In genomic region chr15:82047493-82048446, GRCh38 we compare ENCODE assay signal across 8 cellular contexts. TPM values are rescaled to one million over a fixed set of nuclear protein-coding genes. Genes with fewer than 3 reads are reported as not detected.
DNase-seq lines count a peak whose midpoint lies in the region; ATAC-seq, FAIRE-seq and TF ChIP-seq lines count a peak whose summit lies in the region.

No MANE protein-coding gene starts in this region.

- dilution Hi-C loops in keratinocyte (cut with MboI; ENCODE audit: extremely low pct_ligation_motif_present, low sequenced_read_pairs): no loop called here

- H3K4me3 ChIP-seq in K562 (peak overlapping the region; percentile 86), keratinocyte (ENCODE audit: control insufficient read depth in 2 of 3, extremely low read depth in 1 of 3, insufficient read depth in 2 of 3, low read depth in 1 of 3, low read length in 3 of 3) (peak overlapping the region; percentile 39 to 61 (median 55))

- no TSS peak for BruUV-seq in K562 (replicated peaks; lab: Mats Ljungman, UMichigan)

- TF ChIP-seq POLR2A in K562 (conservative IDR thresholded peaks at IDR 0.05): no peak

- H3K27me3 ChIP-seq in K562 (ENCODE audit: control insufficient read depth in 2 of 2, insufficient read depth in 2 of 2, low read length in 2 of 2) (no peaks in the 10 kb centered on the region), keratinocyte (ENCODE audit: control insufficient read depth, extremely low read depth, insufficient read depth, low read length) (peaks cover 37% of the 10 kb centered on the region)

- H3K27me3 Mint-ChIP-seq in stimulated activated memory B cell treated with anti-CD40 and anti-IgM and Interleukin-4, amounts not matched to agents 10 μg/mL and 1 μg/mL and 100 μg/mL, for 72 hours: peaks cover 64% of the 10 kb centered on the region

- H3K4me1 ChIP-seq in K562 (replicated peaks in 1 of 2; ENCODE audit: control insufficient read depth in 2 of 2, insufficient read depth in 2 of 2, low read length in 2 of 2) (peaks cover 2 to 43% of the 10 kb centered on the region in 2 experiments; a peak in 3 of 5 replicates), keratinocyte (ENCODE audit: control insufficient read depth, extremely low read depth, insufficient read depth, low read length) (peaks cover 10% of the 10 kb centered on the region)

- in situ Hi-C loops in K562 (cut with MboI): no loop called here

- H3K9me3 Mint-ChIP-seq in stimulated activated memory B cell treated with anti-CD40 and anti-IgM and Interleukin-4, amounts not matched to agents 10 μg/mL and 1 μg/mL and 100 μg/mL, for 72 hours: peaks cover 2% of the 10 kb centered on the region

- DNase-seq in HT-29 (ENCODE audit: low spot score) (peak; percentile 12), K562 (ENCODE audit: extremely low read depth in 1 of 4, low spot score in 3 of 4) (no peak), keratinocyte (ENCODE audit: low read depth, low spot score) (no peak), RCC 7860 (ENCODE audit: low spot score) (no peak)

- peaks cover 5% of the 10 kb centered on the region for H3K36me3 Mint-ChIP-seq in stimulated activated memory B cell treated with anti-CD40 and anti-IgM and Interleukin-4, amounts not matched to agents 10 μg/mL and 1 μg/mL and 100 μg/mL, for 72 hours

- no peak for TF ChIP-seq RAD21 in K562 (CRISPR knock-in tag; conservative IDR thresholded peaks at IDR 0.05 in 1 of 2, IDR thresholded peaks at IDR 0.05 in 1 of 2)

- no peak overlapping the region for H3K27ac Mint-ChIP-seq in stimulated activated memory B cell treated with anti-CD40 and anti-IgM and Interleukin-4, amounts not matched to agents 10 μg/mL and 1 μg/mL and 100 μg/mL, for 72 hours

- WGBS in K562 (ENCODE audit: insufficient coverage, low coverage, missing lambda C conversion rate): 60% methylated on average over 46 of the region's 50 CpGs

- H3K4me1 Mint-ChIP-seq in stimulated activated memory B cell treated with anti-CD40 and anti-IgM and Interleukin-4, amounts not matched to agents 10 μg/mL and 1 μg/mL and 100 μg/mL, for 72 hours: peaks cover 19% of the 10 kb centered on the region

- no peak overlapping the region for H3K27ac ChIP-seq in K562 (ENCODE audit: extremely low read depth, low read depth, low read length)
- no peak overlapping the region for H3K27ac ChIP-seq in keratinocyte (ENCODE audit: control insufficient read depth, insufficient read depth, low read length)

- intact Hi-C loops in K562 (cut with micrococcal nuclease): loop anchor here (1.0 to 5.0 kb wide), 2 partner anchors 235 to 567 kb away; no protein-coding TSS in a partner anchor

- POLR2A ChIA-PET in K562 (lab: Yijun Ruan, JAX): interaction anchor here (0.6 kb wide), 1 partner anchor 121 kb away, joined by 3 read pairs; no protein-coding TSS in a partner anchor

- H3K9me1 ChIP-seq in K562 (ENCODE audit: control insufficient read depth, insufficient read depth, low read length): no peaks in the 10 kb centered on the region
- H3K9me1 ChIP-seq in keratinocyte (ENCODE audit: control insufficient read depth, extremely low read depth, insufficient read depth, low read length): peaks cover 2% of the 10 kb centered on the region

- 0 out of 2 replicates have a peak, but pooled peaks cover 5% of the 10 kb centered on the region for H3K9me3 ChIP-seq in K562 (replicated peaks; ENCODE audit: control insufficient read depth, insufficient read depth, low read depth, low read length)
- no peaks in the 10 kb centered on the region for H3K9me3 ChIP-seq in keratinocyte (ENCODE audit: control insufficient read depth, low read depth, low read length)

- H3K9ac ChIP-seq in K562 (ENCODE audit: insufficient read depth in 1 of 2, low read depth in 2 of 2, low read length in 2 of 2) (peak overlapping the region; percentile 45 to 86; a peak in 3 of 4 replicates), keratinocyte (ENCODE audit: control insufficient read depth, extremely low read depth, insufficient read depth, low read length) (no peak overlapping the region)

- TF ChIP-seq CTCF in K562 (IDR thresholded peaks at IDR 0.05 in 2 of 3, conservative IDR thresholded peaks at IDR 0.05 in 1 of 3; ENCODE audit: insufficient read depth in 2 of 3, low read depth in 1 of 3, low read length in 3 of 3) (0 out of 6 replicates have a peak, but pooled peaks of 1 of the 3 experiments have one; percentile 6), keratinocyte (optimal IDR thresholded peaks at IDR 0.05 in 1 of 3, IDR thresholded peaks at IDR 0.05 in 1 of 3, conservative IDR thresholded peaks at IDR 0.05 in 1 of 3; ENCODE audit: extremely low read depth in 1 of 3, insufficient read depth in 2 of 3, low read length in 3 of 3) (no peak)

- H3K4me2 ChIP-seq in K562 (ENCODE audit: insufficient read depth, low read length) (peak overlapping the region; percentile 66), keratinocyte (ENCODE audit: control insufficient read depth, extremely low read depth, insufficient read depth, low read depth, low read length) (peak overlapping the region; percentile 77)

- H4K20me1 ChIP-seq in K562 (replicated peaks; ENCODE audit: control insufficient read depth, insufficient read depth, low read length): no peaks in the 10 kb centered on the region
- no peaks in the 10 kb centered on the region for H4K20me1 ChIP-seq in keratinocyte (ENCODE audit: control insufficient read depth, extremely low read depth, insufficient read depth, low read length)

- TF ChIP-seq EP300 in K562 (IDR thresholded peaks at IDR 0.05; ENCODE audit: low read length): no peak

- H3K36me3 ChIP-seq in K562 (ENCODE audit: control insufficient read depth, insufficient read depth, low read length) (peaks cover 16% of the 10 kb centered on the region; the same call in 1 of the 3 replicates), keratinocyte (ENCODE audit: control insufficient read depth in 2 of 2, extremely low read depth in 1 of 2, insufficient read depth in 2 of 2, low read length in 2 of 2) (no peaks in the 10 kb centered on the region)

- CTCF ChIA-PET in K562 (lab: Yijun Ruan, JAX; ENCODE audit: low intra/inter-chr PET ratio): interaction anchor here (1.3 to 1.4 kb wide), 2 partner anchors 126 to 567 kb away, joined by 5 to 7 read pairs; no protein-coding TSS in a partner anchor

- H3K79me2 ChIP-seq in K562 (ENCODE audit: control insufficient read depth, insufficient read depth, low read length): peaks cover 29% of the 10 kb centered on the region
- H3K79me2 ChIP-seq in keratinocyte (ENCODE audit: control insufficient read depth, insufficient read depth, low read length): no peaks in the 10 kb centered on the region

- ATAC-seq in GM18519 (IDR thresholded peaks at IDR 0.05; ENCODE audit: low FRiP score, unreplicated experiment) (peak; percentile 0), K562 (no peak), GM19395 (IDR thresholded peaks at IDR 0.05; ENCODE audit: unreplicated experiment) (no peak)
- no peak for ATAC-seq in stimulated activated memory B cell treated with anti-CD40 and anti-IgM and Interleukin-4, amounts not matched to agents 10 μg/mL and 1 μg/mL and 100 μg/mL, for 72 hours
- ATAC-seq in activated CD4-positive, CD25-positive, alpha-beta regulatory T cell treated with anti-CD3 and anti-CD28 coated beads, Interleukin-2, amount 50 U/mL, for 24 hours: no peak

- H2AFZ ChIP-seq in K562 (ENCODE audit: low read depth, low read length) (peak overlapping the region; percentile 93), keratinocyte (ENCODE audit: control insufficient read depth, low read length) (peak overlapping the region; percentile 49)

- peak overlapping the region; percentile 76 for H3K4me3 Mint-ChIP-seq in stimulated activated memory B cell treated with anti-CD40 and anti-IgM and Interleukin-4, amounts not matched to agents 10 μg/mL and 1 μg/mL and 100 μg/mL, for 72 hours

- FAIRE-seq in K562 (lab: Jason Lieb, UNC) (peak; percentile 15), keratinocyte (lab: Jason Lieb, UNC) (no peak), RCC 7860 (lab: Jason Lieb, UNC) (no peak)

RNA-seq across cellular contexts. Expression of gene MEX3B, which starts 2.0 kb away (rescaled TPM):
- 0.92 and 1.7 TPM in 2 replicates for total RNA-seq in HT-29 (2014; rRNA removed; shearing (Covaris generic))
- 8.7 and 10.8 TPM in 2 replicates for total RNA-seq in K562 (2011; cell fraction: chromatin; rRNA removed; ENCODE audit: low replicate concordance)
- 11.3 and 13.3 TPM in 2 replicates for total RNA-seq in K562 (2011; cell fraction: nucleolus; rRNA removed)
- 8.7 TPM in 2 replicates for total RNA-seq in K562 (2011; cell fraction: nucleoplasm; rRNA removed)
- total RNA-seq in K562 (2014; rRNA removed): 7.4 and 7.7 TPM in 2 replicates
- total RNA-seq in K562 (2014; rRNA removed; fragmentation: Illumina TruSeq; extraction: Trizol): 2.9 and 3.1 TPM in 2 replicates
- total RNA-seq in K562 (2015; rRNA removed; fragmentation: Illumina TruSeq; extraction: Trizol): 3.6 and 4.2 TPM in 2 replicates
- total RNA-seq in K562 (2021): 12.0 and 12.8 TPM in 2 replicates
- 7.0 TPM in 2 replicates for polyA plus RNA-seq in K562 (2011; rRNA removed)
- 5.5 and 16.8 TPM in 2 replicates for polyA plus RNA-seq in K562 (2011; cell fraction: cytosol; rRNA removed)
- polyA plus RNA-seq in K562 (2011; cell fraction: nucleus; rRNA removed): 20.3 and 41.1 TPM in 2 replicates
- 4.9 and 6.6 TPM in 2 replicates for polyA plus RNA-seq in K562 (2012)
- 3.0 and 6.2 TPM in 2 replicates for polyA plus RNA-seq in K562 (2014; fragmentation: Illumina TruSeq; extraction: Trizol)
- 1 to 10 TPM in 1 of 2 experiments, under 1 TPM in 1; 0.94 to 1.1 TPM for polyA plus RNA-seq in K562 (2014; fragmentation: Nextera tagmentation; extraction: Ambion mirVana)
- polyA plus RNA-seq in K562 (2014; rRNA removed): 6.9 and 8.3 TPM in 2 replicates
- polyA minus RNA-seq in K562 (2011; rRNA and poly(A)+ RNA removed): 1.9 and 3.3 TPM in 2 replicates
- polyA minus RNA-seq in K562 (2011; cell fraction: cytosol; rRNA and poly(A)+ RNA removed): 9.3 TPM in 2 replicates
- polyA minus RNA-seq in K562 (2011; cell fraction: nucleus; rRNA and poly(A)+ RNA removed): 11.7 and 12.2 TPM in 2 replicates
- polyA plus RNA-seq in keratinocyte: 0.16 to 0.18 TPM (median 0.17 TPM) in 3 replicates
- 0.87 TPM for polyA plus RNA-seq in keratinocyte (2011; ENCODE audit: low read depth)
- 0.11 and 0.17 TPM in 2 replicates for polyA plus RNA-seq in keratinocyte (2011; cell fraction: cytosol; rRNA removed)
- polyA plus RNA-seq in keratinocyte (2011; cell fraction: nucleus; rRNA removed): 0.25 and 0.28 TPM in 2 replicates
- polyA plus RNA-seq in keratinocyte (2012; ENCODE audit: low replicate concordance): 0.31 and 0.54 TPM in 2 replicates
- 0.20 TPM in 1 of 3 replicates, not detected in the others for polyA minus RNA-seq in keratinocyte
- 1.2 TPM for polyA minus RNA-seq in keratinocyte (2011; cell fraction: cytosol; rRNA and poly(A)+ RNA removed)
- 0.21 and 0.54 TPM in 2 replicates for polyA minus RNA-seq in keratinocyte (2011; cell fraction: nucleus; rRNA and poly(A)+ RNA removed)
